6 cellular contexts compared by ENCODE assay signal in genomic region chr22:24530965-24531364, GRCh38. TPM values are rescaled to one million over a fixed set of nuclear protein-coding genes. Genes with fewer than 3 reads are reported as not detected.
"Had no signal": no experiment of that assay in that cellular context is flagged by ENCODE, and none has a peak within 500 bp of the region (broad histone marks: within the 10 kb centered on the region; RNA-seq: fewer than 3 reads in every experiment).

No MANE protein-coding gene starts in this region.

RNA-seq across cellular contexts. Expression of gene UPB1, which starts 35.8 kb away (rescaled TPM):
- total RNA-seq: dermis microvascular lymphatic vessel endothelial cell, epithelial cell of proximal tubule, fibroblast of lung, foreskin keratinocyte, lung microvascular endothelial cell, myocyte had no signal
- polyA plus RNA-seq: foreskin keratinocyte had no signal
